2 cellular contexts compared by ENCODE assay signal in the genomic region with DNA sequence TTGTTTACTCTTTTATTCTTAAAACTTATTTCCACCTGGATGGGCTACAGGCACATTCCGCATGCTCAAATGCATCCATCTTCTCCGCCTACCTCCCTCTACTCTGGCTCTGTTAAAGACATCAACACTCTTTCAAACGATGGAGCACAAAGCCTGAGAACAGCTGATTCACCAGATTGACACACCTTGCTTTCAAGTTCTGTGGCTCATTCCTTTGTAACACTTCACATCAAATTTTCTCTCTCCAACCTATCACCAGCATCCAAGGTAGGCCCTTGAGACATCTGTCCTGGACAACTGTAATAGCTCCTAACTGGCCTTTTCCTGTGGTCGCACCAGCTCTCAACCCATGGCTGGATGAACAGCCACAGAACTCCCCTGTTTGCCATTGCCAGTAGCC.
TF ChIP-seq lines count a peak whose summit lies in the region.

No MANE protein-coding gene starts in this region.

TF ChIP-seq in IMR-90, 13 proteins besides CTCF, POLR2A, EP300 and RAD21:
- TF ChIP-seq RCOR1 (IDR thresholded peaks at IDR 0.05; ENCODE audit: insufficient replicate concordance, low read length), result no peak
- no peak for TF ChIP-seq CEBPB (IDR thresholded peaks at IDR 0.05; ENCODE audit: low read depth, low read length)
- TF ChIP-seq FOS (IDR thresholded peaks at IDR 0.05; ENCODE audit: low read depth, low read length), result no peak
- TF ChIP-seq, protein P1, sequence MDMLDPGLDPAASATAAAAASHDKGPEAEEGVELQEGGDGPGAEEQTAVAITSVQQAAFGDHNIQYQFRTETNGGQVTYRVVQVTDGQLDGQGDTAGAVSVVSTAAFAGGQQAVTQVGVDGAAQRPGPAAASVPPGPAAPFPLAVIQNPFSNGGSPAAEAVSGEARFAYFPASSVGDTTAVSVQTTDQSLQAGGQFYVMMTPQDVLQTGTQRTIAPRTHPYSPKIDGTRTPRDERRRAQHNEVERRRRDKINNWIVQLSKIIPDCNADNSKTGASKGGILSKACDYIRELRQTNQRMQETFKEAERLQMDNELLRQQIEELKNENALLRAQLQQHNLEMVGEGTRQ (IDR thresholded peaks at IDR 0.05; ENCODE audit: low read depth, low read length), result no peak
- TF ChIP-seq NFE2L2 (IDR thresholded peaks at IDR 0.05; ENCODE audit: low read depth, low read length), result no peak
- no peak for TF ChIP-seq RFX5 (IDR thresholded peaks at IDR 0.05; ENCODE audit: low read depth, low read length)
- no peak for TF ChIP-seq SMC3 (IDR thresholded peaks at IDR 0.05; ENCODE audit: low read depth, low read length)
- no peak for TF ChIP-seq MAZ (IDR thresholded peaks at IDR 0.05; ENCODE audit: borderline replicate concordance, low read depth, low read length)
- TF ChIP-seq CHD1 (IDR thresholded peaks at IDR 0.05; ENCODE audit: low read depth, low read length), result no peak

TF ChIP-seq in H1, 55 proteins besides CTCF, POLR2A, EP300 and RAD21:
- TF ChIP-seq SIX5 (IDR thresholded peaks at IDR 0.05; ENCODE audit: low read depth, low read length), result no peak
- TF ChIP-seq ASH2L (IDR thresholded peaks at IDR 0.05; ENCODE audit: low read length), result no peak
- TF ChIP-seq SUZ12 (IDR thresholded peaks at IDR 0.05; ENCODE audit: low read length), result no peak
- no peak for TF ChIP-seq TBP (IDR thresholded peaks at IDR 0.05; ENCODE audit: low read depth, low read length)
- no peak for TF ChIP-seq SRF (IDR thresholded peaks at IDR 0.05; ENCODE audit: low read depth, low read length)
- no peak for TF ChIP-seq TAF7 (optimal IDR thresholded peaks at IDR 0.05; ENCODE audit: borderline replicate concordance, low read depth, low read length)
- TF ChIP-seq CBX5 (IDR thresholded peaks at IDR 0.05; ENCODE audit: low read depth, low read length), result no peak
- no peak for TF ChIP-seq SP4 (IDR thresholded peaks at IDR 0.05; ENCODE audit: low read length)
- TF ChIP-seq SP1 (IDR thresholded peaks at IDR 0.05; ENCODE audit: low read depth, low read length), result no peak
- no peak for TF ChIP-seq CHD2 (IDR thresholded peaks at IDR 0.05; ENCODE audit: low read length)
- TF ChIP-seq SIN3A (conservative IDR thresholded peaks at IDR 0.05 in 1 of 2, IDR thresholded peaks at IDR 0.05 in 1 of 2; ENCODE audit: low read depth in 1 of 2, low read length in 2 of 2), result no peak
- TF ChIP-seq CBX8 (IDR thresholded peaks at IDR 0.05; ENCODE audit: borderline replicate concordance, low read depth, low read length), result no peak
TF ChIP-seq in H1: peak in this region for 0.
